Comparison of ENCODE assay signal across 1 cellular context in genomic region chr12:19498099-19498498, GRCh38.
TF ChIP-seq lines count a peak whose summit lies in the region.

No MANE protein-coding gene starts in this region.

TF ChIP-seq in WTC11, 78 proteins besides CTCF, POLR2A, EP300 and RAD21 (continued from another document):
- TF ChIP-seq ERG (CRISPR knock-in tag; IDR thresholded peaks at IDR 0.05) = no peak
